20 cellular contexts compared by ENCODE assay signal in genomic region chr7:37040330-37040729, GRCh38.
A peak's percentile ranks its signal among the peaks of the same experiment; 100 is the strongest.
DNase-seq lines count a peak whose midpoint lies in the region; ATAC-seq lines count a peak whose summit lies in the region.
"Had no signal": no experiment of that assay in that cellular context is flagged by ENCODE, and none has a peak within 500 bp of the region (broad histone marks: within the 10 kb centered on the region; RNA-seq: fewer than 3 reads in every experiment).

No MANE protein-coding gene starts in this region.

- ATAC-seq in Right ventricle myocardium superior (ENCODE audit: poor library complexity): no peak
- ATAC-seq in HG02870 (IDR thresholded peaks at IDR 0.05; ENCODE audit: unreplicated experiment): no peak
- ATAC-seq: naive thymus-derived CD8-positive, alpha-beta T cell had no signal

- intact Hi-C loops in Right ventricle myocardium superior (cut with DNase I): no loop called here

- DNase-seq in EH (ENCODE audit: low read depth) (peak; percentile 29), NCI-H1694 (lab: John Stamatoyannopoulos, UW) (peak; percentile 62), NCI-H774 (lab: John Stamatoyannopoulos, UW) (peak; percentile 28), hepatic stellate cell (ENCODE audit: low spot score) (peak; percentile 41), T-helper 1 cell (no peak), Right ventricle myocardium superior (no peak), putamen (ENCODE audit: low spot score) (no peak)
- DNase-seq: activated CD4-positive, alpha-beta T cell treated with anti-CD3 and anti-CD28 coated beads, Interleukin-2, amount 50 U/mL, for 1 hour; anterior cingulate cortex; CD4-positive, alpha-beta T cell; DMS79; left ventricle myocardium inferior; midbrain; naive thymus-derived CD8-positive, alpha-beta T cell; RPMI8226; stimulated activated CD4-positive, alpha-beta T cell treated with anti-CD3 and anti-CD28 coated beads, Interleukin-2, amount 100 ng/mL, for 24 hours; substantia nigra; T-helper 9 cell; upper lobe of left lung had no signal

Comparison
In these comparisons a context has a peak if more than half of its experiments do, and no peak if none do; other contexts are left out.
1. DNase-seq: peak in EH (single experiment), NCI-H1694 (single experiment), NCI-H774 (single experiment) and hepatic stellate cell (single experiment); none in T-helper 1 cell (0 of 5), Right ventricle myocardium superior (single experiment) and putamen (single experiment).